12 cellular contexts compared by ENCODE assay signal in genomic region chr2:201420442-201421113, GRCh38. TPM values are rescaled to one million over a fixed set of nuclear protein-coding genes. Genes with fewer than 3 reads are reported as not detected.
DNase-seq lines count a peak whose midpoint lies in the region; ATAC-seq and TF ChIP-seq lines count a peak whose summit lies in the region.
"Had no signal": no experiment of that assay in that cellular context is flagged by ENCODE, and none has a peak within 500 bp of the region (broad histone marks: within the 10 kb centered on the region; RNA-seq: fewer than 3 reads in every experiment).

No MANE protein-coding gene starts in this region.

- peak overlapping the region; percentile 66 for H3K27ac Mint-ChIP-seq in activated CD8-positive, alpha-beta T cell treated with anti-CD3 and anti-CD28 coated beads for 36 hours
- no peak overlapping the region for H3K27ac Mint-ChIP-seq in activated CD8-positive, alpha-beta T cell treated with anti-CD3 and anti-CD28 coated beads, Interleukin-2, amount 10 ng/mL, durations not matched to agents 7 days and 5 days
- H3K27ac Mint-ChIP-seq in stimulated activated memory B cell treated with anti-CD40 and anti-IgM and Interleukin-4, amounts not matched to agents 10 μg/mL and 1 μg/mL and 100 μg/mL, for 72 hours = peak overlapping the region; percentile 71
- no peak overlapping the region for H3K27ac Mint-ChIP-seq in activated T-helper 1 cell treated with anti-CD3 and anti-CD28 coated beads, Interleukin-12 subunit alpha, Interleukin-12 subunit beta, Interleukin-2, Interleukin-4 antibody, amounts not matched to agents 30 ng/mL and 10 ng/mL and 1 ng/mL, durations not matched to agents 14 hours and 24 hours and 36 hours

- H3K27me3 Mint-ChIP-seq in activated CD8-positive, alpha-beta T cell treated with anti-CD3 and anti-CD28 coated beads for 36 hours = no peaks in the 10 kb centered on the region
- H3K27me3 Mint-ChIP-seq in activated CD8-positive, alpha-beta T cell treated with anti-CD3 and anti-CD28 coated beads, Interleukin-2, amount 10 ng/mL, durations not matched to agents 7 days and 5 days (ENCODE audit: low read depth) = no peaks in the 10 kb centered on the region
- no peaks in the 10 kb centered on the region for H3K27me3 Mint-ChIP-seq in stimulated activated memory B cell treated with anti-CD40 and anti-IgM and Interleukin-4, amounts not matched to agents 10 μg/mL and 1 μg/mL and 100 μg/mL, for 72 hours
- H3K27me3 Mint-ChIP-seq in activated T-helper 1 cell treated with anti-CD3 and anti-CD28 coated beads, Interleukin-12 subunit alpha, Interleukin-12 subunit beta, Interleukin-2, Interleukin-4 antibody, amounts not matched to agents 30 ng/mL and 10 ng/mL and 1 ng/mL, durations not matched to agents 14 hours and 24 hours and 36 hours (ENCODE audit: insufficient read depth) = no peaks in the 10 kb centered on the region

- H3K4me3 ChIP-seq in fibroblast of mammary gland (ENCODE audit: control insufficient read depth, low read depth, low read length) = no peak overlapping the region
- H3K4me3 ChIP-seq: uterus had no signal

- CTCF ChIA-PET in activated CD8-positive, alpha-beta T cell treated with anti-CD3 and anti-CD28 coated beads for 36 hours (lab: Charles Lee) = no interaction called here
- CTCF ChIA-PET in activated CD8-positive, alpha-beta T cell treated with anti-CD3 and anti-CD28 coated beads, Interleukin-2, amount 10 ng/mL, durations not matched to agents 7 days and 5 days (lab: Charles Lee) = no interaction called here

- H3K4me3 Mint-ChIP-seq in activated CD8-positive, alpha-beta T cell treated with anti-CD3 and anti-CD28 coated beads for 36 hours = no peak overlapping the region
- H3K4me3 Mint-ChIP-seq in activated CD8-positive, alpha-beta T cell treated with anti-CD3 and anti-CD28 coated beads, Interleukin-2, amount 10 ng/mL, durations not matched to agents 7 days and 5 days = no peak overlapping the region
- H3K4me3 Mint-ChIP-seq in stimulated activated memory B cell treated with anti-CD40 and anti-IgM and Interleukin-4, amounts not matched to agents 10 μg/mL and 1 μg/mL and 100 μg/mL, for 72 hours = no peak overlapping the region
- no peak overlapping the region for H3K4me3 Mint-ChIP-seq in activated T-helper 1 cell treated with anti-CD3 and anti-CD28 coated beads, Interleukin-12 subunit alpha, Interleukin-12 subunit beta, Interleukin-2, Interleukin-4 antibody, amounts not matched to agents 30 ng/mL and 10 ng/mL and 1 ng/mL, durations not matched to agents 14 hours and 24 hours and 36 hours
- H3K4me3 Mint-ChIP-seq: natural killer cell had no signal

- no peak for DNase-seq in activated CD8-positive, alpha-beta T cell treated with anti-CD3 and anti-CD28 coated beads for 36 hours
- DNase-seq in activated CD8-positive, alpha-beta T cell treated with anti-CD3 and anti-CD28 coated beads, Interleukin-2, amount 10 ng/mL, durations not matched to agents 7 days and 5 days = no peak
- DNase-seq in fibroblast of mammary gland (ENCODE audit: low read depth) = peak; percentile 89
- DNase-seq in activated T-helper 1 cell treated with anti-CD3 and anti-CD28 coated beads, Interleukin-12 subunit alpha, Interleukin-12 subunit beta, Interleukin-2, Interleukin-4 antibody, amounts not matched to agents 30 ng/mL and 10 ng/mL and 1 ng/mL, durations not matched to agents 14 hours and 24 hours and 36 hours (ENCODE audit: low spot score) = no peak
- DNase-seq: hippocampal formation; natural killer cell; stimulated activated CD4-positive, alpha-beta T cell treated with anti-CD3 and anti-CD28 coated beads, Interleukin-4, amount 100 ng/mL, for 1 hour; uterus had no signal

- intact Hi-C loops in activated CD8-positive, alpha-beta T cell treated with anti-CD3 and anti-CD28 coated beads for 36 hours (cut with micrococcal nuclease) = no loop called here
- intact Hi-C loops in activated T-helper 1 cell treated with anti-CD3 and anti-CD28 coated beads, Interleukin-12 subunit alpha, Interleukin-12 subunit beta, Interleukin-2, Interleukin-4 antibody, amounts not matched to agents 30 ng/mL and 10 ng/mL and 1 ng/mL, durations not matched to agents 14 hours and 24 hours and 36 hours (cut with micrococcal nuclease) = no loop called here

- ATAC-seq in activated CD8-positive, alpha-beta T cell treated with anti-CD3 and anti-CD28 coated beads for 36 hours = peak; percentile 60
- no peak for ATAC-seq in activated CD8-positive, alpha-beta T cell treated with anti-CD3 and anti-CD28 coated beads, Interleukin-2, amount 10 ng/mL, durations not matched to agents 7 days and 5 days
- peak; percentile 73 for ATAC-seq in SK-N-SH treated with all-trans-retinoic acid at 6 μM for 48 hours
- ATAC-seq in stimulated activated memory B cell treated with anti-CD40 and anti-IgM and Interleukin-4, amounts not matched to agents 10 μg/mL and 1 μg/mL and 100 μg/mL, for 72 hours = no peak
- no peak for ATAC-seq in HG02678 (IDR thresholded peaks at IDR 0.05; ENCODE audit: unreplicated experiment)
- no peak for ATAC-seq in HG02759 (IDR thresholded peaks at IDR 0.05; ENCODE audit: unreplicated experiment)
- ATAC-seq: natural killer cell had no signal

- no peak for TF ChIP-seq CTCF in activated CD8-positive, alpha-beta T cell treated with anti-CD3 and anti-CD28 coated beads for 36 hours (IDR thresholded peaks at IDR 0.05)
- TF ChIP-seq CTCF in fibroblast of mammary gland (conservative IDR thresholded peaks at IDR 0.05; ENCODE audit: control insufficient read depth, insufficient read depth, low read depth, low read length) = no peak

- POLR2A ChIA-PET in activated CD8-positive, alpha-beta T cell treated with anti-CD3 and anti-CD28 coated beads for 36 hours (lab: Charles Lee) = no interaction called here
- POLR2A ChIA-PET in activated CD8-positive, alpha-beta T cell treated with anti-CD3 and anti-CD28 coated beads, Interleukin-2, amount 10 ng/mL, durations not matched to agents 7 days and 5 days (lab: Charles Lee) = no interaction called here

- no peaks in the 10 kb centered on the region for H3K9me3 Mint-ChIP-seq in activated CD8-positive, alpha-beta T cell treated with anti-CD3 and anti-CD28 coated beads for 36 hours
- no peaks in the 10 kb centered on the region for H3K9me3 Mint-ChIP-seq in activated CD8-positive, alpha-beta T cell treated with anti-CD3 and anti-CD28 coated beads, Interleukin-2, amount 10 ng/mL, durations not matched to agents 7 days and 5 days (ENCODE audit: insufficient read depth)
- no peaks in the 10 kb centered on the region for H3K9me3 Mint-ChIP-seq in stimulated activated memory B cell treated with anti-CD40 and anti-IgM and Interleukin-4, amounts not matched to agents 10 μg/mL and 1 μg/mL and 100 μg/mL, for 72 hours
- no peaks in the 10 kb centered on the region for H3K9me3 Mint-ChIP-seq in activated T-helper 1 cell treated with anti-CD3 and anti-CD28 coated beads, Interleukin-12 subunit alpha, Interleukin-12 subunit beta, Interleukin-2, Interleukin-4 antibody, amounts not matched to agents 30 ng/mL and 10 ng/mL and 1 ng/mL, durations not matched to agents 14 hours and 24 hours and 36 hours
- H3K9me3 Mint-ChIP-seq: natural killer cell had no signal

- H3K4me1 Mint-ChIP-seq in activated CD8-positive, alpha-beta T cell treated with anti-CD3 and anti-CD28 coated beads for 36 hours (ENCODE audit: low read depth) = peaks cover 45% of the 10 kb centered on the region
- H3K4me1 Mint-ChIP-seq in activated CD8-positive, alpha-beta T cell treated with anti-CD3 and anti-CD28 coated beads, Interleukin-2, amount 10 ng/mL, durations not matched to agents 7 days and 5 days (ENCODE audit: low read depth) = peaks cover 30% of the 10 kb centered on the region
- H3K4me1 Mint-ChIP-seq in stimulated activated memory B cell treated with anti-CD40 and anti-IgM and Interleukin-4, amounts not matched to agents 10 μg/mL and 1 μg/mL and 100 μg/mL, for 72 hours = peaks cover 36% of the 10 kb centered on the region
- H3K4me1 Mint-ChIP-seq in activated T-helper 1 cell treated with anti-CD3 and anti-CD28 coated beads, Interleukin-12 subunit alpha, Interleukin-12 subunit beta, Interleukin-2, Interleukin-4 antibody, amounts not matched to agents 30 ng/mL and 10 ng/mL and 1 ng/mL, durations not matched to agents 14 hours and 24 hours and 36 hours (ENCODE audit: low read depth) = peaks cover 31% of the 10 kb centered on the region

- peaks cover 6% of the 10 kb centered on the region for H3K36me3 Mint-ChIP-seq in activated CD8-positive, alpha-beta T cell treated with anti-CD3 and anti-CD28 coated beads for 36 hours (ENCODE audit: low read depth)
- H3K36me3 Mint-ChIP-seq in activated CD8-positive, alpha-beta T cell treated with anti-CD3 and anti-CD28 coated beads, Interleukin-2, amount 10 ng/mL, durations not matched to agents 7 days and 5 days (ENCODE audit: low read depth) = peaks cover 23% of the 10 kb centered on the region
- H3K36me3 Mint-ChIP-seq in stimulated activated memory B cell treated with anti-CD40 and anti-IgM and Interleukin-4, amounts not matched to agents 10 μg/mL and 1 μg/mL and 100 μg/mL, for 72 hours = peaks cover 20% of the 10 kb centered on the region
- H3K36me3 Mint-ChIP-seq in activated T-helper 1 cell treated with anti-CD3 and anti-CD28 coated beads, Interleukin-12 subunit alpha, Interleukin-12 subunit beta, Interleukin-2, Interleukin-4 antibody, amounts not matched to agents 30 ng/mL and 10 ng/mL and 1 ng/mL, durations not matched to agents 14 hours and 24 hours and 36 hours (ENCODE audit: low read depth) = peaks cover 17% of the 10 kb centered on the region
- H3K36me3 Mint-ChIP-seq: natural killer cell had no signal

TF ChIP-seq in SK-N-SH treated with all-trans-retinoic acid at 6 μM for 48 hours, 23 proteins besides CTCF, POLR2A, EP300 and RAD21 (continues in another document):
- no peak for TF ChIP-seq ARNTL (CRISPR knock-in tag; IDR thresholded peaks at IDR 0.05; ENCODE audit: borderline replicate concordance, low read depth)
- no peak; the same call in 1 of the 2 replicates for TF ChIP-seq TOX (CRISPR knock-in tag; IDR thresholded peaks at IDR 0.05; ENCODE audit: borderline replicate concordance)
- TF ChIP-seq ISL1 (CRISPR knock-in tag; IDR thresholded peaks at IDR 0.05) = peak; percentile 77
- TF ChIP-seq ZNF8 (CRISPR knock-in tag; IDR thresholded peaks at IDR 0.05) = no peak
- no peak for TF ChIP-seq ZNF70 (CRISPR knock-in tag; IDR thresholded peaks at IDR 0.05)

RNA-seq across cellular contexts. Expression of gene TRAK2, which starts 30.7 kb away (rescaled TPM):
- total RNA-seq in activated CD8-positive, alpha-beta T cell treated with anti-CD3 and anti-CD28 coated beads for 36 hours = 10 to 100 TPM; 19.8 to 22.8 TPM
- 10 to 100 TPM; 51.3 to 53.0 TPM for total RNA-seq in activated CD8-positive, alpha-beta T cell treated with anti-CD3 and anti-CD28 coated beads, Interleukin-2, amount 10 ng/mL, durations not matched to agents 7 days and 5 days
- 24.7 and 28.9 TPM in 2 replicates for total RNA-seq in activated T-helper 1 cell treated with anti-CD3 and anti-CD28 coated beads, Interleukin-12 subunit alpha, Interleukin-12 subunit beta, Interleukin-2, Interleukin-4 antibody, amounts not matched to agents 30 ng/mL and 10 ng/mL and 1 ng/mL, durations not matched to agents 14 hours and 24 hours and 36 hours

RNA-seq across cellular contexts. Expression of gene STRADB, which starts 31.0 kb away (rescaled TPM):
- 10 to 100 TPM; 25.5 to 25.9 TPM for total RNA-seq in activated CD8-positive, alpha-beta T cell treated with anti-CD3 and anti-CD28 coated beads for 36 hours
- total RNA-seq in activated CD8-positive, alpha-beta T cell treated with anti-CD3 and anti-CD28 coated beads, Interleukin-2, amount 10 ng/mL, durations not matched to agents 7 days and 5 days = 10 to 100 TPM; 26.8 to 30.3 TPM
- total RNA-seq in activated T-helper 1 cell treated with anti-CD3 and anti-CD28 coated beads, Interleukin-12 subunit alpha, Interleukin-12 subunit beta, Interleukin-2, Interleukin-4 antibody, amounts not matched to agents 30 ng/mL and 10 ng/mL and 1 ng/mL, durations not matched to agents 14 hours and 24 hours and 36 hours = 14.6 and 18.1 TPM in 2 replicates

Comparison
In these comparisons a context has a peak if more than half of its experiments do, and no peak if none do; other contexts are left out.
1. ATAC-seq: peak in activated CD8-positive, alpha-beta T cell treated with anti-CD3 and anti-CD28 coated beads for 36 hours (single experiment) and SK-N-SH treated with all-trans-retinoic acid at 6 μM for 48 hours (single experiment); none in activated CD8-positive, alpha-beta T cell treated with anti-CD3 and anti-CD28 coated beads, Interleukin-2, amount 10 ng/mL, durations not matched to agents 7 days and 5 days (single experiment), stimulated activated memory B cell treated with anti-CD40 and anti-IgM and Interleukin-4, amounts not matched to agents 10 μg/mL and 1 μg/mL and 100 μg/mL, for 72 hours (single experiment), HG02678 (single experiment) and HG02759 (single experiment).
2. H3K27ac Mint-ChIP-seq: peak in activated CD8-positive, alpha-beta T cell treated with anti-CD3 and anti-CD28 coated beads for 36 hours (single experiment) and stimulated activated memory B cell treated with anti-CD40 and anti-IgM and Interleukin-4, amounts not matched to agents 10 μg/mL and 1 μg/mL and 100 μg/mL, for 72 hours (single experiment); none in activated CD8-positive, alpha-beta T cell treated with anti-CD3 and anti-CD28 coated beads, Interleukin-2, amount 10 ng/mL, durations not matched to agents 7 days and 5 days (single experiment) and activated T-helper 1 cell treated with anti-CD3 and anti-CD28 coated beads, Interleukin-12 subunit alpha, Interleukin-12 subunit beta, Interleukin-2, Interleukin-4 antibody, amounts not matched to agents 30 ng/mL and 10 ng/mL and 1 ng/mL, durations not matched to agents 14 hours and 24 hours and 36 hours (single experiment).